13 cellular contexts compared by ENCODE assay signal in the genomic region with DNA sequence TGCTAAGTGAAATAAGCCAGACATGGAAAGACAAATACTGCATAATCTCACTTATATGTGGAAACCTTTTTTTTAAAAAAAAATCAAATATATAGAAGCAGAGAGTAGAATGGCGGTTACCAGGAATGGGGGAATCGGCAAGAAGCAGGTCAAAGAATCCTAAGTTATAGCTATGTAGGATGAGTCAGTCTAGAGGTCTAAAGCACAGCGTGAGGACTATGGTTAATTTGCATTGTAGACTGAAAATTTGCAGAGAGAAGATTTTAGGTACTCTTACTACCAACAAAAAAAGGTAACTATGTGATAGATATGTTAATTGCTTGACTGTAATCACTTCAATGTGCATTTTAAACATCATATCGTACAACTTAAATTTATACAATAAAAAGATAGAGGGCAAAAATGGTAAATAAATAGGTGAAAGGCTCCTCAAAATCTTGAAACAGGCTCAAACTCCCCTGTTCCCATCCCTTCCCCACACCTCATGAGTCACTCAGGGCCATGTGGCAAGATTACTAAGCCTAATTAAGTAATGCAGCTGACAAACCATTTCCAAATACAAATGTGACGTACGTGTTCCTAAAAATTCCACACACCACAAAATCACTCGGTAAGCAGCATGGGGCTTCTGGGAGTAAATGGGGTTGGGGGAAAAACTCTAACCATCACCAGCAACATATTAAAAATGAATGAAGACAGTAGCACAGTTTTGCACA.
A peak's percentile ranks its signal among the peaks of the same experiment; 100 is the strongest.
DNase-seq lines count a peak whose midpoint lies in the region; ATAC-seq and TF ChIP-seq lines count a peak whose summit lies in the region.
"Had no signal": no experiment of that assay in that cellular context is flagged by ENCODE, and none has a peak within 500 bp of the region (broad histone marks: within the 10 kb centered on the region; RNA-seq: fewer than 3 reads in every experiment).

No MANE protein-coding gene starts in this region.

- no peaks in the 10 kb centered on the region for H3K4me1 Mint-ChIP-seq in activated CD4-positive, alpha-beta T cell treated with anti-CD3 and anti-CD28 coated beads for 36 hours
- no peaks in the 10 kb centered on the region for H3K4me1 Mint-ChIP-seq in stimulated activated effector memory CD8-positive, alpha-beta T cell treated with anti-CD3 and anti-CD28 coated beads, Interleukin-12 subunit alpha, Interleukin-12 subunit beta, amount 100 ng/mL, for 72 hours
- H3K4me1 Mint-ChIP-seq in activated CD8-positive, alpha-beta T cell treated with anti-CD3 and anti-CD28 coated beads for 36 hours (ENCODE audit: low read depth) = peaks cover 3% of the 10 kb centered on the region

- 77 to 82% (median 80%) methylated on average over 7 of the region's 7 CpGs for WGBS in ovary, 3 donors

- peaks cover 6% of the 10 kb centered on the region for H3K4me1 ChIP-seq in Panc1 (ENCODE audit: control insufficient read depth, insufficient read depth, low read length)
- peaks cover 12% of the 10 kb centered on the region for H3K4me1 ChIP-seq in fibroblast of lung (ENCODE audit: control insufficient read depth, extremely low read depth, insufficient read depth, low read length)
- H3K4me1 ChIP-seq in ovary (ENCODE audit: insufficient read depth) = no peaks in the 10 kb centered on the region

- H3K27ac Mint-ChIP-seq in activated CD4-positive, alpha-beta T cell treated with anti-CD3 and anti-CD28 coated beads for 36 hours = no peak overlapping the region
- no peak overlapping the region for H3K27ac Mint-ChIP-seq in stimulated activated effector memory CD8-positive, alpha-beta T cell treated with anti-CD3 and anti-CD28 coated beads, Interleukin-12 subunit alpha, Interleukin-12 subunit beta, amount 100 ng/mL, for 72 hours
- no peak overlapping the region for H3K27ac Mint-ChIP-seq in activated CD8-positive, alpha-beta T cell treated with anti-CD3 and anti-CD28 coated beads for 36 hours
- H3K27ac Mint-ChIP-seq: stimulated activated naive CD8-positive, alpha-beta T cell treated with anti-CD3 and anti-CD28 coated beads, Interleukin-15, Interleukin-2, amounts not matched to agents 100 ng/mL and 50 ng/mL, for 24 hours had no signal

- no peaks in the 10 kb centered on the region for H3K36me3 Mint-ChIP-seq in activated CD4-positive, alpha-beta T cell treated with anti-CD3 and anti-CD28 coated beads for 36 hours (ENCODE audit: low read depth)
- H3K36me3 Mint-ChIP-seq in stimulated activated effector memory CD8-positive, alpha-beta T cell treated with anti-CD3 and anti-CD28 coated beads, Interleukin-12 subunit alpha, Interleukin-12 subunit beta, amount 100 ng/mL, for 72 hours = no peaks in the 10 kb centered on the region
- no peaks in the 10 kb centered on the region for H3K36me3 Mint-ChIP-seq in activated CD8-positive, alpha-beta T cell treated with anti-CD3 and anti-CD28 coated beads for 36 hours (ENCODE audit: low read depth)

- H3K4me2 ChIP-seq in fibroblast of lung (ENCODE audit: extremely low read depth, insufficient read depth, low read length) = peak overlapping the region; percentile 54

- H3K79me2 ChIP-seq in fibroblast of lung (ENCODE audit: control insufficient read depth, insufficient read depth, low read length) = no peaks in the 10 kb centered on the region

- no peak for DNase-seq in activated CD4-positive, alpha-beta T cell treated with anti-CD3 and anti-CD28 coated beads for 36 hours
- DNase-seq in activated CD4-positive, alpha-beta T cell treated with anti-CD3 and anti-CD28 coated beads, Interleukin-2, amount 50 U/mL, for 48 hours = no peak
- DNase-seq in Panc1 (ENCODE audit: low read depth, low spot score) (no peak), fibroblast of lung (ENCODE audit: low read depth in 2 of 2) (peak; percentile 89 to 95), ovary (no peak), T1000 (lab: John Stamatoyannopoulos, UW) (no peak)
- DNase-seq in stimulated activated effector memory CD8-positive, alpha-beta T cell treated with anti-CD3 and anti-CD28 coated beads, Interleukin-12 subunit alpha, Interleukin-12 subunit beta, amount 100 ng/mL, for 72 hours (ENCODE audit: low spot score in 2 of 2) = no peak
- DNase-seq in activated CD8-positive, alpha-beta T cell treated with anti-CD3 and anti-CD28 coated beads for 36 hours = no peak
- DNase-seq: colonic mucosa; NCI-H1436; NK-92 treated with Interleukin-12 subunit alpha and Interleukin-12 subunit beta, amount 100 ng/mL, for 24 hours; stimulated activated CD4-positive, alpha-beta T cell treated with anti-CD3 and anti-CD28 coated beads, Interleukin-15, amount 100 ng/mL, for 24 hours had no signal

- ATAC-seq in activated CD4-positive, alpha-beta T cell treated with anti-CD3 and anti-CD28 coated beads for 36 hours = peak; percentile 63
- no peak for ATAC-seq in Panc1
- peak; percentile 54 for ATAC-seq in stimulated activated effector memory CD8-positive, alpha-beta T cell treated with anti-CD3 and anti-CD28 coated beads, Interleukin-12 subunit alpha, Interleukin-12 subunit beta, amount 100 ng/mL, for 72 hours
- ATAC-seq in activated CD8-positive, alpha-beta T cell treated with anti-CD3 and anti-CD28 coated beads for 36 hours = no peak

- H3K9me3 Mint-ChIP-seq in activated CD4-positive, alpha-beta T cell treated with anti-CD3 and anti-CD28 coated beads for 36 hours (ENCODE audit: low read depth) = no peaks in the 10 kb centered on the region
- no peaks in the 10 kb centered on the region for H3K9me3 Mint-ChIP-seq in stimulated activated effector memory CD8-positive, alpha-beta T cell treated with anti-CD3 and anti-CD28 coated beads, Interleukin-12 subunit alpha, Interleukin-12 subunit beta, amount 100 ng/mL, for 72 hours
- no peaks in the 10 kb centered on the region for H3K9me3 Mint-ChIP-seq in activated CD8-positive, alpha-beta T cell treated with anti-CD3 and anti-CD28 coated beads for 36 hours
- H3K9me3 Mint-ChIP-seq: stimulated activated naive CD8-positive, alpha-beta T cell treated with anti-CD3 and anti-CD28 coated beads, Interleukin-15, Interleukin-2, amounts not matched to agents 100 ng/mL and 50 ng/mL, for 24 hours had no signal

- no peak overlapping the region for H3K4me3 ChIP-seq in Panc1 (ENCODE audit: low read depth in 2 of 2, low read length in 2 of 2)
- H3K4me3 ChIP-seq in fibroblast of lung (replicated peaks in 1 of 4; ENCODE audit: control extremely low read depth in 1 of 4, insufficient read depth in 1 of 4, low read depth in 3 of 4, low read length in 4 of 4) = no peak overlapping the region
- no peak overlapping the region for H3K4me3 ChIP-seq in ovary
- H3K4me3 ChIP-seq: colonic mucosa had no signal

- H3K36me3 ChIP-seq in Panc1 (ENCODE audit: control insufficient read depth, insufficient read depth, low read length) (no peaks in the 10 kb centered on the region), fibroblast of lung (ENCODE audit: control insufficient read depth, insufficient read depth, low read length) (no peaks in the 10 kb centered on the region), ovary (no peaks in the 10 kb centered on the region)
- H3K36me3 ChIP-seq: colonic mucosa had no signal

- H3K27me3 Mint-ChIP-seq in activated CD4-positive, alpha-beta T cell treated with anti-CD3 and anti-CD28 coated beads for 36 hours = peaks cover 8% of the 10 kb centered on the region
- H3K27me3 Mint-ChIP-seq in activated CD8-positive, alpha-beta T cell treated with anti-CD3 and anti-CD28 coated beads for 36 hours = peaks cover 8% of the 10 kb centered on the region

- intact Hi-C loops in activated CD4-positive, alpha-beta T cell treated with anti-CD3 and anti-CD28 coated beads for 36 hours (cut with DNase I, micrococcal nuclease) = no loop called here
- intact Hi-C loops in Panc1 (cut with micrococcal nuclease; ENCODE audit: unreplicated experiment) (no loop called here), ovary (cut with DNase I) (no loop called here)
- intact Hi-C loops in activated CD8-positive, alpha-beta T cell treated with anti-CD3 and anti-CD28 coated beads for 36 hours (cut with micrococcal nuclease) = no loop called here

- peak overlapping the region; percentile 81 for H3K27ac ChIP-seq in Panc1 (ENCODE audit: low read length)
- H3K27ac ChIP-seq in fibroblast of lung (ENCODE audit: insufficient read depth, low read length) = peak overlapping the region; percentile 46
- H3K27ac ChIP-seq in ovary = no peak overlapping the region
- H3K27ac ChIP-seq: colonic mucosa had no signal

- H3K9ac ChIP-seq in fibroblast of lung (ENCODE audit: insufficient read depth, low read length) = no peak overlapping the region

- no peak overlapping the region for H2AFZ ChIP-seq in fibroblast of lung (ENCODE audit: low read length)

- no peaks in the 10 kb centered on the region for H4K20me1 ChIP-seq in fibroblast of lung (ENCODE audit: control insufficient read depth, extremely low read depth, insufficient read depth, low read length)

- POLR2A ChIA-PET in activated CD4-positive, alpha-beta T cell treated with anti-CD3 and anti-CD28 coated beads for 36 hours (lab: Charles Lee) = no interaction called here
- POLR2A ChIA-PET in Panc1 (lab: Charles Lee) = no interaction called here
- POLR2A ChIA-PET in activated CD8-positive, alpha-beta T cell treated with anti-CD3 and anti-CD28 coated beads for 36 hours (lab: Charles Lee) = interaction anchor here (0.7 kb wide), 1 partner anchor 633 kb away, joined by 3 read pairs; no protein-coding TSS in a partner anchor

- no peak overlapping the region for H3K4me3 Mint-ChIP-seq in activated CD4-positive, alpha-beta T cell treated with anti-CD3 and anti-CD28 coated beads for 36 hours
- no peak overlapping the region for H3K4me3 Mint-ChIP-seq in stimulated activated effector memory CD8-positive, alpha-beta T cell treated with anti-CD3 and anti-CD28 coated beads, Interleukin-12 subunit alpha, Interleukin-12 subunit beta, amount 100 ng/mL, for 72 hours
- H3K4me3 Mint-ChIP-seq in activated CD8-positive, alpha-beta T cell treated with anti-CD3 and anti-CD28 coated beads for 36 hours = no peak overlapping the region
- H3K4me3 Mint-ChIP-seq: stimulated activated naive CD8-positive, alpha-beta T cell treated with anti-CD3 and anti-CD28 coated beads, Interleukin-15, Interleukin-2, amounts not matched to agents 100 ng/mL and 50 ng/mL, for 24 hours had no signal

- BruUV-seq in Panc1 (replicated peaks; lab: Mats Ljungman, UMichigan) = no TSS peak

- H3K27me3 ChIP-seq in Panc1 (ENCODE audit: control insufficient read depth, insufficient read depth, low read length) (no peaks in the 10 kb centered on the region), fibroblast of lung (ENCODE audit: control insufficient read depth, insufficient read depth, low read length) (no peaks in the 10 kb centered on the region), ovary (no peaks in the 10 kb centered on the region)
- H3K27me3 ChIP-seq: colonic mucosa had no signal

- no peak for TF ChIP-seq POLR2A in ovary (IDR thresholded peaks at IDR 0.05)

- TF ChIP-seq EP300 in ovary (IDR thresholded peaks at IDR 0.05) = no peak

- H3K9me3 ChIP-seq in Panc1 (ENCODE audit: control insufficient read depth, insufficient read depth, low read depth, low read length) (no peaks in the 10 kb centered on the region), fibroblast of lung (ENCODE audit: control insufficient read depth, insufficient read depth, low read depth, low read length) (no peaks in the 10 kb centered on the region), ovary (no peaks in the 10 kb centered on the region)
- H3K9me3 ChIP-seq: colonic mucosa had no signal

- no peak for TF ChIP-seq CTCF in Panc1 (IDR thresholded peaks at IDR 0.05)
- TF ChIP-seq CTCF in fibroblast of lung (conservative IDR thresholded peaks at IDR 0.05 in 1 of 2, IDR thresholded peaks at IDR 0.05 in 1 of 2; ENCODE audit: low read depth in 1 of 2, low read length in 2 of 2) = no peak
- TF ChIP-seq CTCF in activated CD8-positive, alpha-beta T cell treated with anti-CD3 and anti-CD28 coated beads for 36 hours (IDR thresholded peaks at IDR 0.05) = no peak
- no peak for TF ChIP-seq CTCF in ovary (IDR thresholded peaks at IDR 0.05)

- CTCF ChIA-PET in activated CD4-positive, alpha-beta T cell treated with anti-CD3 and anti-CD28 coated beads for 36 hours (lab: Charles Lee) = no interaction called here
- CTCF ChIA-PET in Panc1 (lab: Charles Lee) = no interaction called here
- CTCF ChIA-PET in activated CD8-positive, alpha-beta T cell treated with anti-CD3 and anti-CD28 coated beads for 36 hours (lab: Charles Lee) = no interaction called here

- in situ Hi-C loops in Panc1 (cut with HindIII; ENCODE audit: low pct_unique_long_range_greater_than_20kb, low sequenced_read_pairs) = no loop called here

Comparison
In these comparisons a context has a peak if more than half of its experiments do, and no peak if none do; other contexts are left out.
1. ATAC-seq: peak in activated CD4-positive, alpha-beta T cell treated with anti-CD3 and anti-CD28 coated beads for 36 hours (single experiment) and stimulated activated effector memory CD8-positive, alpha-beta T cell treated with anti-CD3 and anti-CD28 coated beads, Interleukin-12 subunit alpha, Interleukin-12 subunit beta, amount 100 ng/mL, for 72 hours (single experiment); none in Panc1 (single experiment) and activated CD8-positive, alpha-beta T cell treated with anti-CD3 and anti-CD28 coated beads for 36 hours (single experiment).
2. DNase-seq: peak in fibroblast of lung (2 of 2); none in activated CD4-positive, alpha-beta T cell treated with anti-CD3 and anti-CD28 coated beads for 36 hours (single experiment), activated CD4-positive, alpha-beta T cell treated with anti-CD3 and anti-CD28 coated beads, Interleukin-2, amount 50 U/mL, for 48 hours (0 of 2), Panc1 (single experiment), stimulated activated effector memory CD8-positive, alpha-beta T cell treated with anti-CD3 and anti-CD28 coated beads, Interleukin-12 subunit alpha, Interleukin-12 subunit beta, amount 100 ng/mL, for 72 hours (0 of 2), activated CD8-positive, alpha-beta T cell treated with anti-CD3 and anti-CD28 coated beads for 36 hours (single experiment), ovary (0 of 5) and T1000 (single experiment).
3. H3K27ac ChIP-seq: peak in Panc1 (single experiment) and fibroblast of lung (single experiment); none in ovary (0 of 2).